Comparison of ENCODE assay signal across 15 cellular contexts in the genomic region with DNA sequence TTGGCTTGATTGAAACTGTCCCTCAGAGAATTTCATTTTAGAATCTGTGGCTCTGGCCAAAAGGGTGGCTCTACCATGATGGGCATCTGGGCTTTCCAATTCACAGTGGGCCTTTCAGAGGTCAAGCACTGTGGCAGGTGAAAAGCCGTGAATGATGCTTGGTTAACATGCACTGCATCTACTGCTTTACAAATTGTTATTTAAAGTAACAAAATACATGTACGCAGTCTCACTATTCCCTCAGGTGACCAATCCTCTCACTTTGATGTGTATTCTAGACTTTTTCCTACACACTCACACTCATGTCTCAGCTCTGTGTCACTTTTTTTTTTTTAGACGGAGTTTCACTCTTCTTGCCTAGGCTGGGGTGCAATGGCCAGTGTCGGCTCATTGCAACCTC.
DNase-seq lines count a peak whose midpoint lies in the region; ATAC-seq, FAIRE-seq and TF ChIP-seq lines count a peak whose summit lies in the region.
"Had no signal": no experiment of that assay in that cellular context is flagged by ENCODE, and none has a peak within 500 bp of the region (broad histone marks: within the 10 kb centered on the region; RNA-seq: fewer than 3 reads in every experiment).

No MANE protein-coding gene starts in this region.

- H3K27ac ChIP-seq in BLaER1 (no peak overlapping the region), OCI-LY3 (ENCODE audit: low read length) (peak overlapping the region; percentile 97), keratinocyte (ENCODE audit: control insufficient read depth, insufficient read depth, low read length) (peak overlapping the region; percentile 68)

- H2AFZ ChIP-seq in OCI-LY3 (ENCODE audit: low read depth, low read length) (no peak overlapping the region), keratinocyte (ENCODE audit: control insufficient read depth, low read length) (no peak overlapping the region)

- TF ChIP-seq CTCF in OCI-LY3 (IDR thresholded peaks at IDR 0.05; ENCODE audit: low read depth, low read length) (no peak), keratinocyte (optimal IDR thresholded peaks at IDR 0.05 in 1 of 3, IDR thresholded peaks at IDR 0.05 in 1 of 3, conservative IDR thresholded peaks at IDR 0.05 in 1 of 3; ENCODE audit: extremely low read depth in 1 of 3, insufficient read depth in 2 of 3, low read length in 3 of 3) (no peak), BE2C (IDR thresholded peaks at IDR 0.05; ENCODE audit: low read depth, low read length) (no peak)

- H3K4me1 ChIP-seq in BLaER1: peaks cover 92% of the 10 kb centered on the region
- H3K4me1 ChIP-seq in OCI-LY3 (ENCODE audit: low read length): peaks cover 100% of the 10 kb centered on the region
- peaks cover 45% of the 10 kb centered on the region for H3K4me1 ChIP-seq in keratinocyte (ENCODE audit: control insufficient read depth, extremely low read depth, insufficient read depth, low read length)
- H3K4me1 ChIP-seq in BE2C: peaks cover 7% of the 10 kb centered on the region

- peak; percentile 33 for ATAC-seq in GM18517 (IDR thresholded peaks at IDR 0.05; ENCODE audit: unreplicated experiment)
- ATAC-seq in HG03139 (IDR thresholded peaks at IDR 0.05; ENCODE audit: unreplicated experiment): no peak

- no peak for FAIRE-seq in keratinocyte (lab: Jason Lieb, UNC)
- FAIRE-seq: H54 had no signal

- H3K79me2 ChIP-seq in OCI-LY3 (ENCODE audit: low read length) (peaks cover 55% of the 10 kb centered on the region), keratinocyte (ENCODE audit: control insufficient read depth, insufficient read depth, low read length) (no peaks in the 10 kb centered on the region)

- dilution Hi-C loops in keratinocyte (cut with MboI; ENCODE audit: extremely low pct_ligation_motif_present, low sequenced_read_pairs): no loop called here

- DNase-seq in keratinocyte (ENCODE audit: low read depth, low spot score): no peak
- DNase-seq in stimulated activated CD4-positive, alpha-beta T cell treated with anti-CD3 and anti-CD28 coated beads, Interleukin-4, amount 100 ng/mL, for 1 hour: no peak
- DNase-seq in BE2C: no peak
- DNase-seq: AML-193; CD8-positive, alpha-beta memory T cell; DMS 273 treated with DMSO at 0.1 percent for 48 hours; EL; KG1; NCI-H1930; NCI-H510A had no signal

- no peaks in the 10 kb centered on the region for H3K9me1 ChIP-seq in keratinocyte (ENCODE audit: control insufficient read depth, extremely low read depth, insufficient read depth, low read length)

- H3K4me2 ChIP-seq in BLaER1 (peak overlapping the region; percentile 75), OCI-LY3 (ENCODE audit: low read length) (peak overlapping the region; percentile 85), keratinocyte (ENCODE audit: control insufficient read depth, extremely low read depth, insufficient read depth, low read depth, low read length) (no peak overlapping the region)

- no peaks in the 10 kb centered on the region for H4K20me1 ChIP-seq in BLaER1
- H4K20me1 ChIP-seq in OCI-LY3 (ENCODE audit: insufficient read depth, low read length): no peaks in the 10 kb centered on the region
- H4K20me1 ChIP-seq in keratinocyte (ENCODE audit: control insufficient read depth, extremely low read depth, insufficient read depth, low read length): no peaks in the 10 kb centered on the region

- H3K9ac ChIP-seq in BLaER1 (no peak overlapping the region), OCI-LY3 (ENCODE audit: low read length) (peak overlapping the region; percentile 98), keratinocyte (ENCODE audit: control insufficient read depth, extremely low read depth, insufficient read depth, low read length) (no peak overlapping the region)

- H3K36me3 ChIP-seq in BLaER1: no peaks in the 10 kb centered on the region
- peaks cover 28% of the 10 kb centered on the region for H3K36me3 ChIP-seq in OCI-LY3 (replicated peaks; ENCODE audit: low read depth, low read length)
- no peaks in the 10 kb centered on the region for H3K36me3 ChIP-seq in keratinocyte (ENCODE audit: control insufficient read depth in 2 of 2, extremely low read depth in 1 of 2, insufficient read depth in 2 of 2, low read length in 2 of 2)
- H3K36me3 ChIP-seq in BE2C: no peaks in the 10 kb centered on the region

- H3K27me3 ChIP-seq in BLaER1 (0 out of 2 replicates have a peak, but pooled peaks cover 8% of the 10 kb centered on the region), OCI-LY3 (ENCODE audit: low read depth, low read length) (no peaks in the 10 kb centered on the region), keratinocyte (ENCODE audit: control insufficient read depth, extremely low read depth, insufficient read depth, low read length) (no peaks in the 10 kb centered on the region), BE2C (no peaks in the 10 kb centered on the region)

- no peaks in the 10 kb centered on the region for H3K9me3 ChIP-seq in BLaER1
- no peaks in the 10 kb centered on the region for H3K9me3 ChIP-seq in OCI-LY3 (ENCODE audit: insufficient read depth, low read length)
- no peaks in the 10 kb centered on the region for H3K9me3 ChIP-seq in keratinocyte (ENCODE audit: control insufficient read depth, low read depth, low read length)
- H3K9me3 ChIP-seq in BE2C: no peaks in the 10 kb centered on the region

- no peak overlapping the region for H3K4me3 ChIP-seq in BLaER1
- H3K4me3 ChIP-seq in OCI-LY3 (ENCODE audit: low read length): peak overlapping the region; percentile 53
- H3K4me3 ChIP-seq in keratinocyte (ENCODE audit: control insufficient read depth in 2 of 3, extremely low read depth in 1 of 3, insufficient read depth in 2 of 3, low read depth in 1 of 3, low read length in 3 of 3): no peak overlapping the region
- H3K4me3 ChIP-seq in BE2C (ENCODE audit: low read depth, low read length): no peak overlapping the region
